In the genomic region with DNA sequence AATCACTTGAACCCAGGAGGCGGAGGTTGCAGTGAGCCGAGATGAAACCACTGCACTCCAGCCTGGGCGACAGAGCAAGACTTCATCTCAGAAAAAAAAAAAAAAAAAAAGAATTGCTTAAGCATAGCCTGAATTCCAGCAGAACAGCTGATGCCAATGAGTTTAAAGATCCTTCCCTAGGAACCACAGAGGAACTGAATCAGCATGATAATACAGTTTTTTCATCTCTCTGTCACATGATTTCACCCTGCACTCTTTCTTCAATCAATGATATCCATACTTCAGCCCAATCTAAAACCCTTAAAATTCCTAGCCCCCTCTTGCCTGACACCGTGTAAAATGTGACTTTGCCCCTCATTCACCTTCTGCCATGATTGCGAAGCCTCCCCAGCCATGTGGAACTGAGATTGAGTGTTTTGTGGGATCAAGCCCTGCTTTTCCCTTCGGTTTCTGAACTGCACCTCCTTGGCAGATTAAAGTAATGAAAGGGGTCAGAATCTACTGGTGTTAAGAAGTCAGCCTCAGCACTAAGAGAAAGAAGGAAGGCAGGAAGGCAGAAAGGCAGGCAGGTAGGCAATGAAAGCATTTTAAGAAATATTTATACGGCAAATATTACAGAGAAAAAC, we compare ENCODE assay signal across 13 cellular contexts. TPM values are rescaled to one million over a fixed set of nuclear protein-coding genes. Genes with fewer than 3 reads are reported as not detected.
A peak's percentile ranks its signal among the peaks of the same experiment; 100 is the strongest.
DNase-seq lines count a peak whose midpoint lies in the region; TF ChIP-seq lines count a peak whose summit lies in the region.
"Had no signal": no experiment of that assay in that cellular context is flagged by ENCODE, and none has a peak within 500 bp of the region (broad histone marks: within the 10 kb centered on the region; RNA-seq: fewer than 3 reads in every experiment).

No MANE protein-coding gene starts in this region.

- DNase-seq in ACHN (peak; percentile 33), HFFc6 (peak; percentile 41), astrocyte of the spinal cord (ENCODE audit: low read depth, low spot score) (peak; percentile 34), iPS-NIHi11 (ENCODE audit: low spot score) (peak; percentile 37), GOT3 (lab: John Stamatoyannopoulos, UW) (no peak), activated gamma-delta T cell treated with Interleukin-2 at 50 U/mL for 16 hours (no peak), NCI-H748 treated with DMSO at 0.1 percent for 48 hours (lab: John Stamatoyannopoulos, UW) (no peak)
- no peak for DNase-seq in stimulated activated CD4-positive, alpha-beta T cell treated with anti-CD3 and anti-CD28 coated beads, Interleukin-4, amount 100 ng/mL, for 1 hour
- DNase-seq: activated CD4-positive, alpha-beta T cell treated with anti-CD3 and anti-CD28 coated beads, Interleukin-2, amount 10 ng/mL, durations not matched to agents 7 days and 5 days; activated naive CD8-positive, alpha-beta T cell treated with anti-CD3 and anti-CD28 coated beads, Interleukin-2, amount 10 ng/mL, durations not matched to agents 7 days and 5 days; esophagus squamous epithelium; NCI-H2171 treated with DMSO at 0.1 percent for 48 hours had no signal

- peaks cover 8% of the 10 kb centered on the region for H3K4me1 Mint-ChIP-seq in HFFc6 (ENCODE audit: low read depth)
- H3K4me1 Mint-ChIP-seq: activated CD4-positive, alpha-beta T cell treated with anti-CD3 and anti-CD28 coated beads, Interleukin-2, amount 10 ng/mL, durations not matched to agents 7 days and 5 days; stimulated activated effector memory CD8-positive, alpha-beta T cell treated with anti-CD3 and anti-CD28 coated beads, Interleukin-12 subunit alpha, Interleukin-12 subunit beta, amount 100 ng/mL, for 72 hours had no signal

- 0 out of 2 replicates have a peak, but pooled peaks cover 2% of the 10 kb centered on the region for H3K27me3 Mint-ChIP-seq in HFFc6 (ENCODE audit: insufficient read depth)

- no peak overlapping the region for H3K4me3 ChIP-seq in astrocyte of the spinal cord (ENCODE audit: low read depth, low read length)
- H3K4me3 ChIP-seq: esophagus squamous epithelium had no signal

- no peaks in the 10 kb centered on the region for H3K36me3 Mint-ChIP-seq in HFFc6 (ENCODE audit: low read depth)
- H3K36me3 Mint-ChIP-seq: activated naive CD8-positive, alpha-beta T cell treated with anti-CD3 and anti-CD28 coated beads, Interleukin-2, amount 10 ng/mL, durations not matched to agents 7 days and 5 days; stimulated activated effector memory CD8-positive, alpha-beta T cell treated with anti-CD3 and anti-CD28 coated beads, Interleukin-12 subunit alpha, Interleukin-12 subunit beta, amount 100 ng/mL, for 72 hours had no signal

- TF ChIP-seq CTCF in HFFc6 (IDR thresholded peaks at IDR 0.05) = no peak
- no peak for TF ChIP-seq CTCF in astrocyte of the spinal cord (IDR thresholded peaks at IDR 0.05; ENCODE audit: low read depth, low read length)

- H3K27ac Mint-ChIP-seq in HFFc6 = peak overlapping the region; percentile 68
- H3K27ac Mint-ChIP-seq: activated CD4-positive, alpha-beta T cell treated with anti-CD3 and anti-CD28 coated beads, Interleukin-2, amount 10 ng/mL, durations not matched to agents 7 days and 5 days; activated naive CD8-positive, alpha-beta T cell treated with anti-CD3 and anti-CD28 coated beads, Interleukin-2, amount 10 ng/mL, durations not matched to agents 7 days and 5 days; stimulated activated effector memory CD8-positive, alpha-beta T cell treated with anti-CD3 and anti-CD28 coated beads, Interleukin-12 subunit alpha, Interleukin-12 subunit beta, amount 100 ng/mL, for 72 hours had no signal

- no peaks in the 10 kb centered on the region for H3K9me3 Mint-ChIP-seq in HFFc6
- H3K9me3 Mint-ChIP-seq: activated CD4-positive, alpha-beta T cell treated with anti-CD3 and anti-CD28 coated beads, Interleukin-2, amount 10 ng/mL, durations not matched to agents 7 days and 5 days; activated naive CD8-positive, alpha-beta T cell treated with anti-CD3 and anti-CD28 coated beads, Interleukin-2, amount 10 ng/mL, durations not matched to agents 7 days and 5 days; stimulated activated effector memory CD8-positive, alpha-beta T cell treated with anti-CD3 and anti-CD28 coated beads, Interleukin-12 subunit alpha, Interleukin-12 subunit beta, amount 100 ng/mL, for 72 hours had no signal

- no peak overlapping the region for H3K4me3 Mint-ChIP-seq in HFFc6
- H3K4me3 Mint-ChIP-seq: activated CD4-positive, alpha-beta T cell treated with anti-CD3 and anti-CD28 coated beads, Interleukin-2, amount 10 ng/mL, durations not matched to agents 7 days and 5 days; activated naive CD8-positive, alpha-beta T cell treated with anti-CD3 and anti-CD28 coated beads, Interleukin-2, amount 10 ng/mL, durations not matched to agents 7 days and 5 days; stimulated activated effector memory CD8-positive, alpha-beta T cell treated with anti-CD3 and anti-CD28 coated beads, Interleukin-12 subunit alpha, Interleukin-12 subunit beta, amount 100 ng/mL, for 72 hours had no signal

- in situ Hi-C loops in ACHN (cut with HindIII; ENCODE audit: low pct_ligation_motif_present, low pct_unique_long_range_greater_than_20kb, low sequenced_read_pairs) = no loop called here
- in situ Hi-C loops in astrocyte of the spinal cord (cut with HindIII; ENCODE audit: low sequenced_read_pairs) = no loop called here

RNA-seq across cellular contexts. Expression of gene DMXL1, which starts 20.9 kb away (rescaled TPM):
- 10 to 100 TPM; 19.8 to 23.1 (median 21.5) TPM for total RNA-seq in HFFc6 (2021; fragmentation: NEBNext Ultra II Directional; extraction: Animal tissue kit (Norgen Biotek cat#: 25700))

Comparison
In these comparisons a context has a peak if more than half of its experiments do, and no peak if none do; other contexts are left out.
1. DNase-seq: peak in ACHN (single experiment), HFFc6 (single experiment), astrocyte of the spinal cord (single experiment) and iPS-NIHi11 (single experiment); none in GOT3 (single experiment), stimulated activated CD4-positive, alpha-beta T cell treated with anti-CD3 and anti-CD28 coated beads, Interleukin-4, amount 100 ng/mL, for 1 hour (single experiment), activated gamma-delta T cell treated with Interleukin-2 at 50 U/mL for 16 hours (single experiment) and NCI-H748 treated with DMSO at 0.1 percent for 48 hours (single experiment).